ENCODE assay signal across 13 cellular contexts in the genomic region with DNA sequence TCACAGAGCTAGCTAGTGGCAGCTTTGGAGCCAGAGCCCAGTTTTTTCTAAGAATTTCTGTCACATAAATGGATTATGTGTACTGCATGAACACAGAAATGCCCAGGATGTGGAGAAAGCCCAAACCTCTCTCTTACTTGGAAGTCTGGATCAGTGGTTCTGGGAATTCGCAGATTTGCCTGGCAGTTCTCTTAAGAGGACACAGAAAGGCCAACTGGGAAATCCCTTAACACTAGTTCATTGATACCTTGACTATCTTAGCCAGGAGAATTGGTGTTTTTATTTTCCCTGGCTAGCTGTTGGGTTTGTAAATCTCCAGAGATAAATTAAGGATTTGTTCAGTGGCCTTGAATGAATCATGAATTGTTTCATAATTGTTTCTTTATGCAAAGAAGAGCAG.
DNase-seq lines count a peak whose midpoint lies in the region; ATAC-seq lines count a peak whose summit lies in the region.
"Had no signal": no experiment of that assay in that cellular context is flagged by ENCODE, and none has a peak within 500 bp of the region (broad histone marks: within the 10 kb centered on the region; RNA-seq: fewer than 3 reads in every experiment).

No MANE protein-coding gene starts in this region.

- DNase-seq in Right ventricle myocardium inferior (ENCODE audit: missing footprints): no peak
- DNase-seq in left ventricle myocardium superior: no peak
- DNase-seq in SK-MEL-5 (ENCODE audit: low read depth, low spot score): peak; percentile 37
- no peak for DNase-seq in sciatic nerve (ENCODE audit: low spot score)
- no peak for DNase-seq in nucleus accumbens (lab: John Stamatoyannopoulos, UW)
- DNase-seq: AML-193; Caco-2; Calu3; CD4-positive, alpha-beta T cell; CD8-positive, alpha-beta T cell; DMS79 treated with DMSO at 0.1 percent for 48 hours; GF-D8 had no signal

- ATAC-seq in Right ventricle myocardium inferior (peak; percentile 45), left ventricle myocardium superior (no peak), sciatic nerve (peak; percentile 78)
- ATAC-seq: A549; CD8-positive, alpha-beta T cell had no signal

- intact Hi-C loops in Right ventricle myocardium inferior (cut with DNase I): no loop called here
- intact Hi-C loops in left ventricle myocardium superior (cut with micrococcal nuclease): no loop called here
- intact Hi-C loops in sciatic nerve (cut with DNase I): no loop called here

- in situ Hi-C loops in SK-MEL-5 (cut with HindIII; ENCODE audit: low pct_unique_long_range_greater_than_20kb, low sequenced_read_pairs): no loop called here
